15 cellular contexts compared by ENCODE assay signal in the genomic region with DNA sequence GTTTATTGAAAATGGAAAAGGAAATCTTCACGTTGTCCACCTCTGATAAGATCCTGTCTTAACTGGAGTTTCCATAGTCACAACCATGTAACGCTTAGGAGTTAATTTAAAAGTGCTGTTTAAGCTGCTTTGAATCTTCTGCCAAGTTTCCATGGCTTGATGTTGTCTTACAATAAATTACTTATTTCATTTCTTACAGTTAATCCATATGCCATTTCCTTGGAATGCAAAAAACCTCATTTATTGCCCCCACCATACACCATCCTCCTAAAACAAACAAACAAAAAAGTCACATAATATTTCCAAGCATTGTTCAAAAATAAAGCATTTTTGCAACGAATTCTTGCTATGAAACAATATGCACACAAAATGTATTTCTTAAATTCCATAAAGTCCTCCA.
"Had no signal": no experiment of that assay in that cellular context is flagged by ENCODE, and none has a peak within 500 bp of the region (broad histone marks: within the 10 kb centered on the region; RNA-seq: fewer than 3 reads in every experiment).

No MANE protein-coding gene starts in this region.

- H3K36me3 ChIP-seq: breast epithelium, left ventricle myocardium inferior, suprapubic skin had no signal

- ATAC-seq: natural killer cell treated with Interleukin-12 subunit alpha and Interleukin-12 subunit beta and Interleukin-15 and Interleukin-18, amount 100 ng/mL, for 72 hours had no signal

- H3K4me1 ChIP-seq: breast epithelium, left ventricle myocardium inferior had no signal

- DNase-seq: activated CD4-positive, alpha-beta T cell treated with anti-CD3 and anti-CD28 coated beads, Interleukin-2, amount 10 ng/mL, durations not matched to agents 24 days and 14 days; activated CD4-positive, CD25-positive, alpha-beta regulatory T cell; activated CD8-positive, alpha-beta memory T cell treated with anti-CD3 and anti-CD28 coated beads, Interleukin-2, amount 50 U/mL, for 48 hours; activated naive CD8-positive, alpha-beta T cell treated with anti-CD3 and anti-CD28 coated beads, Interleukin-2, amount 10 ng/mL, durations not matched to agents 7 days and 5 days; kidney; left ventricle myocardium inferior; nucleus accumbens; retina; stimulated activated CD4-positive, alpha-beta T cell treated with anti-CD3 and anti-CD28 coated beads, Interleukin-15, amount 100 ng/mL, for 24 hours had no signal

- H3K27ac ChIP-seq: breast epithelium, epithelial cell of prostate, left ventricle myocardium inferior, skin epidermis, suprapubic skin had no signal

- H3K4me3 ChIP-seq: breast epithelium, hepatocyte, left ventricle myocardium inferior, skin epidermis, suprapubic skin had no signal

- H3K9me3 ChIP-seq: breast epithelium, left ventricle myocardium inferior, suprapubic skin had no signal

- H3K27me3 ChIP-seq: hepatocyte had no signal
